In the genomic region with DNA sequence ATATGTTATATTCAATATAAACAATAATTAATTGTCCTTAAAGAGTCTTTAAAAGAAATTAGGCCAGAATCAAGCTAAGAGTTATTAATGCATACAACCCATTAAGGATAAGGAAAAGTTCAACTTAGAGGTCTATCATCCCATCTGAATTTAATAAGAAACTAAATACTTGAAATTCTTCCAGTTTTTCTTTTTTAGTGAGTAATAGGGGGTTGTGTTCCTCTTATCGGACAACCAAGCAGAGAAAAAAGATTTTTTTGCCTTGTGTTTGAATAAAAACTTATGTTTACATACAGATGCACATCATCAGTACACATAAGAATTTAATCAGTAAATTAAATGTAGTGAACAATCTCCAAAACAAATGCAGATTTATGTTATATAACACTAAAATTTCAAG, we compare ENCODE assay signal across 15 cellular contexts.
"Had no signal": no experiment of that assay in that cellular context is flagged by ENCODE, and none has a peak within 500 bp of the region (broad histone marks: within the 10 kb centered on the region; RNA-seq: fewer than 3 reads in every experiment).

No MANE protein-coding gene starts in this region.

- H3K9me3 ChIP-seq: gastroesophageal sphincter, heart right ventricle, pancreas, thoracic aorta, upper lobe of right lung had no signal

- H3K27me3 ChIP-seq: gastroesophageal sphincter, heart right ventricle, pancreas, upper lobe of right lung had no signal

- ATAC-seq: activated naive CD8-positive, alpha-beta T cell treated with anti-CD3 and anti-CD28 coated beads, Interleukin-2, amount 50 U/mL, for 24 hours; activated T-helper 17 cell treated with anti-CD3 and anti-CD28 coated beads, Interleukin-2, amount 50 U/mL, for 72 hours; esophagus mucosa; gastroesophageal sphincter; heart right ventricle; left colon; pancreas; sciatic nerve; upper lobe of right lung had no signal

- H3K36me3 ChIP-seq: gastroesophageal sphincter, heart right ventricle, pancreas, thoracic aorta, upper lobe of right lung had no signal

- DNase-seq: activated CD4-positive, alpha-beta T cell treated with anti-CD3 and anti-CD28 coated beads for 1 hour; activated CD4-positive, alpha-beta T cell treated with anti-CD3 and anti-CD28 coated beads, Interleukin-2, amount 50 U/mL, for 48 hours; activated naive CD4-positive, alpha-beta T cell treated with anti-CD3 and anti-CD28 coated beads for 36 hours; activated naive CD8-positive, alpha-beta T cell treated with anti-CD3 and anti-CD28 coated beads, Interleukin-2, amount 50 U/mL, for 24 hours; heart right ventricle; left colon; pancreas; T-helper 1 cell; upper lobe of right lung had no signal

- H3K4me3 ChIP-seq: gastroesophageal sphincter, heart right ventricle, lung, pancreas, thoracic aorta, upper lobe of right lung had no signal

- H3K27ac ChIP-seq: gastroesophageal sphincter, heart right ventricle, pancreas, thoracic aorta, upper lobe of right lung had no signal
